1 cellular context compared by ENCODE assay signal in genomic region chr3:38805765-38806386, GRCh38.
TF ChIP-seq lines count a peak whose summit lies in the region.

No MANE protein-coding gene starts in this region.

TF ChIP-seq in HepG2, 621 proteins besides CTCF, POLR2A, EP300 and RAD21 (continued from another document and continues in another):
- TF ChIP-seq ATF3 (CRISPR knock-in tag; IDR thresholded peaks at IDR 0.05), result peak; percentile 92
- peak; percentile 85 for TF ChIP-seq SOX5 (CRISPR knock-in tag; IDR thresholded peaks at IDR 0.05; ENCODE audit: borderline replicate concordance)
- TF ChIP-seq, protein P1, sequence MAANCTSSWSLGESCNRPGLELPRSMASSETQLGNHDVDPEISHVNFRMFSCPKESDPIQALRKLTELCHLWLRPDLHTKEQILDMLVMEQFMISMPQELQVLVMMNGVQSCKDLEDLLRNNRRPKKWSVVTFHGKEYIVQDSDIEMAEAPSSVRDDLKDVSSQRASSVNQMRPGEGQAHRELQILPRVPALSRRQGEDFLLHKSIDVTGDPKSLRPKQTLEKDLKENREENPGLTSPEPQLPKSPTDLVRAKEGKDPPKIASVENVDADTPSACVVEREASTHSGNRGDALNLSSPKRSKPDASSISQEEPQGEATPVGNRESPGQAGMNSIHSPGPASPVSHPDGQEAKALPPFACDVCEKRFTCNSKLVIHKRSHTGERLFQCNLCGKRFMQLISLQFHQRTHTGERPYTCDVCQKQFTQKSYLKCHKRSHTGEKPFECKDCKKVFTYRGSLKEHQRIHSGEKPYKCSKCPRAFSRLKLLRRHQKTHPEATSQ (CRISPR knock-in tag; IDR thresholded peaks at IDR 0.05; ENCODE audit: borderline replicate concordance), result peak; percentile 96
- TF ChIP-seq RARG (CRISPR knock-in tag; IDR thresholded peaks at IDR 0.05; ENCODE audit: low read depth), result peak; percentile 94; the same call in 1 of the 2 replicates
- TF ChIP-seq, protein P2, sequence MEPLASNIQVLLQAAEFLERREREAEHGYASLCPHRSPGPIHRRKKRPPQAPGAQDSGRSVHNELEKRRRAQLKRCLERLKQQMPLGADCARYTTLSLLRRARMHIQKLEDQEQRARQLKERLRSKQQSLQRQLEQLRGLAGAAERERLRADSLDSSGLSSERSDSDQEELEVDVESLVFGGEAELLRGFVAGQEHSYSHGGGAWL (CRISPR knock-in tag; IDR thresholded peaks at IDR 0.05), result peak; percentile 98
- peak; percentile 88; the same call in 1 of the 2 replicates for TF ChIP-seq ELK4 (CRISPR knock-in tag; IDR thresholded peaks at IDR 0.05; ENCODE audit: borderline replicate concordance)
- TF ChIP-seq SAFB2 (CRISPR knock-in tag; IDR thresholded peaks at IDR 0.05; ENCODE audit: borderline replicate concordance, low read depth), result peak; percentile 92
- no peak for TF ChIP-seq PCBP2 (optimal IDR thresholded peaks at IDR 0.05; ENCODE audit: low read depth, low read length, poor library complexity, severe bottlenecking)
- TF ChIP-seq ELF1 (CRISPR knock-in tag; IDR thresholded peaks at IDR 0.05), result peak; percentile 55
- TF ChIP-seq, protein P3, sequence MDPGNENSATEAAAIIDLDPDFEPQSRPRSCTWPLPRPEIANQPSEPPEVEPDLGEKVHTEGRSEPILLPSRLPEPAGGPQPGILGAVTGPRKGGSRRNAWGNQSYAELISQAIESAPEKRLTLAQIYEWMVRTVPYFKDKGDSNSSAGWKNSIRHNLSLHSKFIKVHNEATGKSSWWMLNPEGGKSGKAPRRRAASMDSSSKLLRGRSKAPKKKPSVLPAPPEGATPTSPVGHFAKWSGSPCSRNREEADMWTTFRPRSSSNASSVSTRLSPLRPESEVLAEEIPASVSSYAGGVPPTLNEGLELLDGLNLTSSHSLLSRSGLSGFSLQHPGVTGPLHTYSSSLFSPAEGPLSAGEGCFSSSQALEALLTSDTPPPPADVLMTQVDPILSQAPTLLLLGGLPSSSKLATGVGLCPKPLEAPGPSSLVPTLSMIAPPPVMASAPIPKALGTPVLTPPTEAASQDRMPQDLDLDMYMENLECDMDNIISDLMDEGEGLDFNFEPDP (CRISPR knock-in tag; conservative IDR thresholded peaks at IDR 0.05), result 0 out of 2 replicates have a peak, but pooled peaks have one; percentile 87
- peak; percentile 67; the same call in 1 of the 2 replicates for TF ChIP-seq SP4 (CRISPR knock-in tag; IDR thresholded peaks at IDR 0.05)
- peak; percentile 86 for TF ChIP-seq ZC3H13 (CRISPR knock-in tag; IDR thresholded peaks at IDR 0.05)
- TF ChIP-seq ZNF558 (CRISPR knock-in tag; IDR thresholded peaks at IDR 0.05; ENCODE audit: borderline replicate concordance), result peak; percentile 99; the same call in 1 of the 2 replicates
- peak; percentile 95 for TF ChIP-seq ZNF451 (CRISPR knock-in tag; IDR thresholded peaks at IDR 0.05)
- TF ChIP-seq ZNF383 (CRISPR knock-in tag; IDR thresholded peaks at IDR 0.05; ENCODE audit: borderline replicate concordance), result 0 out of 2 replicates have a peak, but pooled peaks have one; percentile 64
- TF ChIP-seq HOXA9 (CRISPR knock-in tag; IDR thresholded peaks at IDR 0.05; ENCODE audit: borderline replicate concordance), result peak; percentile 99
- TF ChIP-seq, protein P4, sequence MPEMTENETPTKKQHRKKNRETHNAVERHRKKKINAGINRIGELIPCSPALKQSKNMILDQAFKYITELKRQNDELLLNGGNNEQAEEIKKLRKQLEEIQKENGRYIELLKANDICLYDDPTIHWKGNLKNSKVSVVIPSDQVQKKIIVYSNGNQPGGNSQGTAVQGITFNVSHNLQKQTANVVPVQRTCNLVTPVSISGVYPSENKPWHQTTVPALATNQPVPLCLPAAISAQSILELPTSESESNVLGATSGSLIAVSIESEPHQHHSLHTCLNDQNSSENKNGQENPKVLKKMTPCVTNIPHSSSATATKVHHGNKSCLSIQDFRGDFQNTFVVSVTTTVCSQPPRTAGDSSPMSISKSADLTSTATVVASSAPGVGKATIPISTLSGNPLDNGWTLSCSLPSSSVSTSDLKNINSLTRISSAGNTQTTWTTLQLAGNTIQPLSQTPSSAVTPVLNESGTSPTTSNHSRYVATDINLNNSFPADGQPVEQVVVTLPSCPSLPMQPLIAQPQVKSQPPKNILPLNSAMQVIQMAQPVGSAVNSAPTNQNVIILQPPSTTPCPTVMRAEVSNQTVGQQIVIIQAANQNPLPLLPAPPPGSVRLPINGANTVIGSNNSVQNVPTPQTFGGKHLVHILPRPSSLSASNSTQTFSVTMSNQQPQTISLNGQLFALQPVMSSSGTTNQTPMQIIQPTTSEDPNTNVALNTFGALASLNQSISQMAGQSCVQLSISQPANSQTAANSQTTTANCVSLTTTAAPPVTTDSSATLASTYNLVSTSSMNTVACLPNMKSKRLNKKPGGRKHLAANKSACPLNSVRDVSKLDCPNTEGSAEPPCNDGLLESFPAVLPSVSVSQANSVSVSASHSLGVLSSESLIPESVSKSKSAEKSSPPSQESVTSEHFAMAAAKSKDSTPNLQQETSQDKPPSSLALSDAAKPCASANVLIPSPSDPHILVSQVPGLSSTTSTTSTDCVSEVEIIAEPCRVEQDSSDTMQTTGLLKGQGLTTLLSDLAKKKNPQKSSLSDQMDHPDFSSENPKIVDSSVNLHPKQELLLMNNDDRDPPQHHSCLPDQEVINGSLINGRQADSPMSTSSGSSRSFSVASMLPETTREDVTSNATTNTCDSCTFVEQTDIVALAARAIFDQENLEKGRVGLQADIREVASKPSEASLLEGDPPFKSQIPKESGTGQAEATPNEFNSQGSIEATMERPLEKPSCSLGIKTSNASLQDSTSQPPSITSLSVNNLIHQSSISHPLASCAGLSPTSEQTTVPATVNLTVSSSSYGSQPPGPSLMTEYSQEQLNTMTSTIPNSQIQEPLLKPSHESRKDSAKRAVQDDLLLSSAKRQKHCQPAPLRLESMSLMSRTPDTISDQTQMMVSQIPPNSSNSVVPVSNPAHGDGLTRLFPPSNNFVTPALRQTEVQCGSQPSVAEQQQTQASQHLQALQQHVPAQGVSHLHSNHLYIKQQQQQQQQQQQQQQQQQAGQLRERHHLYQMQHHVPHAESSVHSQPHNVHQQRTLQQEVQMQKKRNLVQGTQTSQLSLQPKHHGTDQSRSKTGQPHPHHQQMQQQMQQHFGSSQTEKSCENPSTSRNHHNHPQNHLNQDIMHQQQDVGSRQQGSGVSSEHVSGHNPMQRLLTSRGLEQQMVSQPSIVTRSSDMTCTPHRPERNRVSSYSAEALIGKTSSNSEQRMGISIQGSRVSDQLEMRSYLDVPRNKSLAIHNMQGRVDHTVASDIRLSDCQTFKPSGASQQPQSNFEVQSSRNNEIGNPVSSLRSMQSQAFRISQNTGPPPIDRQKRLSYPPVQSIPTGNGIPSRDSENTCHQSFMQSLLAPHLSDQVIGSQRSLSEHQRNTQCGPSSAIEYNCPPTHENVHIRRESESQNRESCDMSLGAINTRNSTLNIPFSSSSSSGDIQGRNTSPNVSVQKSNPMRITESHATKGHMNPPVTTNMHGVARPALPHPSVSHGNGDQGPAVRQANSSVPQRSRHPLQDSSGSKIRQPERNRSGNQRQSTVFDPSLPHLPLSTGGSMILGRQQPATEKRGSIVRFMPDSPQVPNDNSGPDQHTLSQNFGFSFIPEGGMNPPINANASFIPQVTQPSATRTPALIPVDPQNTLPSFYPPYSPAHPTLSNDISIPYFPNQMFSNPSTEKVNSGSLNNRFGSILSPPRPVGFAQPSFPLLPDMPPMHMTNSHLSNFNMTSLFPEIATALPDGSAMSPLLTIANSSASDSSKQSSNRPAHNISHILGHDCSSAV (CRISPR knock-in tag; IDR thresholded peaks at IDR 0.05; ENCODE audit: borderline replicate concordance), result no peak
- TF ChIP-seq, protein P5, sequence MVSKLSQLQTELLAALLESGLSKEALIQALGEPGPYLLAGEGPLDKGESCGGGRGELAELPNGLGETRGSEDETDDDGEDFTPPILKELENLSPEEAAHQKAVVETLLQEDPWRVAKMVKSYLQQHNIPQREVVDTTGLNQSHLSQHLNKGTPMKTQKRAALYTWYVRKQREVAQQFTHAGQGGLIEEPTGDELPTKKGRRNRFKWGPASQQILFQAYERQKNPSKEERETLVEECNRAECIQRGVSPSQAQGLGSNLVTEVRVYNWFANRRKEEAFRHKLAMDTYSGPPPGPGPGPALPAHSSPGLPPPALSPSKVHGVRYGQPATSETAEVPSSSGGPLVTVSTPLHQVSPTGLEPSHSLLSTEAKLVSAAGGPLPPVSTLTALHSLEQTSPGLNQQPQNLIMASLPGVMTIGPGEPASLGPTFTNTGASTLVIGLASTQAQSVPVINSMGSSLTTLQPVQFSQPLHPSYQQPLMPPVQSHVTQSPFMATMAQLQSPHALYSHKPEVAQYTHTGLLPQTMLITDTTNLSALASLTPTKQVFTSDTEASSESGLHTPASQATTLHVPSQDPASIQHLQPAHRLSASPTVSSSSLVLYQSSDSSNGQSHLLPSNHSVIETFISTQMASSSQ (IDR thresholded peaks at IDR 0.05; ENCODE audit: low read depth), result no peak
- TF ChIP-seq, protein P5 (CRISPR knock-in tag; IDR thresholded peaks at IDR 0.05; ENCODE audit: borderline replicate concordance), result peak; percentile 45; the same call in 1 of the 2 replicates
- no peak for TF ChIP-seq MAFK (conservative IDR thresholded peaks at IDR 0.05 in 1 of 2, IDR thresholded peaks at IDR 0.05 in 1 of 2; ENCODE audit: low read length in 2 of 2)
- TF ChIP-seq ZNF468 (CRISPR knock-in tag; IDR thresholded peaks at IDR 0.05), result peak; percentile 91; the same call in 1 of the 2 replicates
- no peak for TF ChIP-seq TBP (CRISPR knock-in tag; IDR thresholded peaks at IDR 0.05)
- TF ChIP-seq ZNF136 (CRISPR knock-in tag; IDR thresholded peaks at IDR 0.05; ENCODE audit: low read depth), result peak; percentile 92; the same call in 1 of the 2 replicates
- TF ChIP-seq, protein P6, sequence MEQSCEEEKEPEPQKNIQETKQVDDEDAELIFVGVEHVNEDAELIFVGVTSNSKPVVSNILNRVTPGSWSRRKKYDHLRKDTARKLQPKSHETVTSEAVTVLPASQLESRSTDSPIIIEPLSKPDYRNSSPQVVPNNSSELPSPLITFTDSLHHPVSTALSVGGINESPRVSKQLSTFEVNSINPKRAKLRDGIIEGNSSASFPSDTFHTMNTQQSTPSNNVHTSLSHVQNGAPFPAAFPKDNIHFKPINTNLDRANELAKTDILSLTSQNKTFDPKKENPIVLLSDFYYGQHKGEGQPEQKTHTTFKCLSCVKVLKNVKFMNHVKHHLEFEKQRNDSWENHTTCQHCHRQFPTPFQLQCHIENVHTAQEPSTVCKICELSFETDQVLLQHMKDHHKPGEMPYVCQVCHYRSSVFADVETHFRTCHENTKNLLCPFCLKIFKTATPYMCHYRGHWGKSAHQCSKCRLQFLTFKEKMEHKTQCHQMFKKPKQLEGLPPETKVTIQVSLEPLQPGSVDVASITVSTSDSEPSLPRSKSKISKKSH (CRISPR knock-in tag; IDR thresholded peaks at IDR 0.05; ENCODE audit: borderline replicate concordance), result no peak
- peak; percentile 95 for TF ChIP-seq SIX4 (CRISPR knock-in tag; IDR thresholded peaks at IDR 0.05)
- TF ChIP-seq ZNF672 (CRISPR knock-in tag; IDR thresholded peaks at IDR 0.05), result peak; percentile 87; the same call in 1 of the 2 replicates
- TF ChIP-seq REL (CRISPR knock-in tag; conservative IDR thresholded peaks at IDR 0.05), result peak; percentile 97
- TF ChIP-seq KLF13 (CRISPR knock-in tag; IDR thresholded peaks at IDR 0.05), result peak; percentile 91; the same call in 1 of the 2 replicates
- TF ChIP-seq SP1 (IDR thresholded peaks at IDR 0.05), result no peak
- TF ChIP-seq SP1 (CRISPR knock-in tag; IDR thresholded peaks at IDR 0.05), result peak; percentile 19; the same call in 1 of the 2 replicates
- no peak for TF ChIP-seq ZNF770 (CRISPR knock-in tag; IDR thresholded peaks at IDR 0.05)
- TF ChIP-seq PHF5A (CRISPR knock-in tag; IDR thresholded peaks at IDR 0.05; ENCODE audit: low read depth, unreplicated experiment), result peak; percentile 98
- TF ChIP-seq PHB2 (IDR thresholded peaks at IDR 0.05; ENCODE audit: partially characterized antibody), result no peak
